11 cellular contexts compared by ENCODE assay signal in genomic region chr7:129969881-129970446, GRCh38. TPM values are rescaled to one million over a fixed set of nuclear protein-coding genes. Genes with fewer than 3 reads are reported as not detected.
DNase-seq lines count a peak whose midpoint lies in the region; ATAC-seq and TF ChIP-seq lines count a peak whose summit lies in the region.
"Had no signal": no experiment of that assay in that cellular context is flagged by ENCODE, and none has a peak within 500 bp of the region (broad histone marks: within the 10 kb centered on the region; RNA-seq: fewer than 3 reads in every experiment).

No MANE protein-coding gene starts in this region.

- H2AFZ ChIP-seq in GM23248, result peak overlapping the region; percentile 74

- H3K27ac Mint-ChIP-seq in naive thymus-derived CD8-positive, alpha-beta T cell, result no peak overlapping the region

- no peaks in the 10 kb centered on the region for H3K36me3 ChIP-seq in GM23248 (ENCODE audit: low read depth)
- H3K36me3 ChIP-seq in SJSA1, result no peaks in the 10 kb centered on the region
- H3K36me3 ChIP-seq in upper lobe of left lung, result no peaks in the 10 kb centered on the region
- H3K36me3 ChIP-seq: pancreas had no signal

- ATAC-seq in naive thymus-derived CD8-positive, alpha-beta T cell, result no peak
- ATAC-seq in upper lobe of left lung (ENCODE audit: low FRiP score in 2 of 2), result no peak

- no peak overlapping the region for H3K4me3 Mint-ChIP-seq in naive thymus-derived CD8-positive, alpha-beta T cell

- H3K36me3 Mint-ChIP-seq in naive thymus-derived CD8-positive, alpha-beta T cell, result peaks cover 0 to 2% (median 0%) of the 10 kb centered on the region in 3 donors

- 25 to 30% methylated on average over 3 of the region's 3 CpGs for WGBS in GM23248 (ENCODE audit: low coverage in 1 of 2, low lambda C conversion rate in 2 of 2, missing lambda C conversion rate in 2 of 2), 2 experiments
- 53 to 60% methylated on average over 3 of the region's 3 CpGs for WGBS in upper lobe of left lung, 2 donors

- H3K27me3 ChIP-seq in GM23248 (replicated peaks; ENCODE audit: insufficient read depth), result no peaks in the 10 kb centered on the region
- H3K27me3 ChIP-seq in SJSA1 (replicated peaks), result no peaks in the 10 kb centered on the region
- H3K27me3 ChIP-seq in upper lobe of left lung, result no peaks in the 10 kb centered on the region
- H3K27me3 ChIP-seq: pancreas had no signal

- H4K20me1 ChIP-seq in GM23248 (ENCODE audit: insufficient read depth), result no peaks in the 10 kb centered on the region

- peaks cover 16% of the 10 kb centered on the region for H3K4me1 ChIP-seq in GM23248 (ENCODE audit: insufficient read depth)
- peaks cover 27% of the 10 kb centered on the region for H3K4me1 ChIP-seq in SJSA1 (replicated peaks)
- peaks cover 0 to 5% (median 0%) of the 10 kb centered on the region in 4 donors for H3K4me1 ChIP-seq in upper lobe of left lung
- H3K4me1 ChIP-seq: pancreas had no signal

- peak overlapping the region; percentile 5; the same call in 1 of the 2 replicates for H3K9ac ChIP-seq in GM23248

- peak; percentile 77 for DNase-seq in GM23248
- DNase-seq in SJSA1 (ENCODE audit: low read depth in 1 of 2, low spot score in 2 of 2), result peak; percentile 91 to 93
- DNase-seq in fibroblast of pulmonary artery (ENCODE audit: low read depth), result peak; percentile 91
- DNase-seq in pulmonary artery endothelial cell (ENCODE audit: low read depth, low spot score), result peak; percentile 93
- no peak for DNase-seq in naive thymus-derived CD8-positive, alpha-beta T cell
- DNase-seq in upper lobe of left lung, result no peak
- no peak for DNase-seq in NCI-H2227 treated with DMSO at 0.1 percent for 48 hours (lab: John Stamatoyannopoulos, UW)
- no peak for DNase-seq in caudate nucleus (lab: John Stamatoyannopoulos, UW)
- DNase-seq: GF-D8, NCI-H2081, pancreas had no signal

- TF ChIP-seq POLR2A in upper lobe of left lung (IDR thresholded peaks at IDR 0.05), result no peak

- no peak for TF ChIP-seq EP300 in upper lobe of left lung (IDR thresholded peaks at IDR 0.05)

- H3K9me2 ChIP-seq in GM23248 (ENCODE audit: insufficient read depth), result no peaks in the 10 kb centered on the region

- no peaks in the 10 kb centered on the region for H3K9me3 Mint-ChIP-seq in naive thymus-derived CD8-positive, alpha-beta T cell

- H3K4me2 ChIP-seq in GM23248 (ENCODE audit: unreplicated experiment), result peak overlapping the region; percentile 66

- H3K4me1 Mint-ChIP-seq in naive thymus-derived CD8-positive, alpha-beta T cell, result no peaks in the 10 kb centered on the region

- no peaks in the 10 kb centered on the region for H3K79me2 ChIP-seq in GM23248 (ENCODE audit: insufficient read depth)

- H3K27ac ChIP-seq in GM23248, result peak overlapping the region; percentile 41
- H3K27ac ChIP-seq in SJSA1, result peak overlapping the region; percentile 91
- peak overlapping the region in 2 of 4 donors; percentile 14 to 57 for H3K27ac ChIP-seq in upper lobe of left lung
- H3K27ac ChIP-seq in caudate nucleus (ENCODE audit: low read depth, low read length), result no peak overlapping the region

- H3F3A ChIP-seq in GM23248 (ENCODE audit: insufficient read depth), result peaks cover 6% of the 10 kb centered on the region

- H3K4me3 ChIP-seq in GM23248 (peak overlapping the region; percentile 37; the same call in 1 of the 2 replicates), SJSA1 (no peak overlapping the region), fibroblast of pulmonary artery (replicated peaks; ENCODE audit: low read depth, low read length) (peak overlapping the region; percentile 19), upper lobe of left lung (no peak overlapping the region)
- H3K4me3 ChIP-seq: pancreas had no signal

- TF ChIP-seq CTCF in fibroblast of pulmonary artery (IDR thresholded peaks at IDR 0.05; ENCODE audit: low read length, missing control alignments) (no peak), upper lobe of left lung (IDR thresholded peaks at IDR 0.05) (no peak)

- in situ Hi-C loops in GM23248 (cut with MboI), result no loop called here

- POLR2A ChIA-PET in naive thymus-derived CD8-positive, alpha-beta T cell (lab: Charles Lee), result interaction anchor here (0.7 kb wide), 1 partner anchor 67 kb away, joined by 3 read pairs; no protein-coding TSS in a partner anchor

- no peaks in the 10 kb centered on the region for H3K27me3 Mint-ChIP-seq in naive thymus-derived CD8-positive, alpha-beta T cell

- no peaks in the 10 kb centered on the region for H3K9me3 ChIP-seq in GM23248 (ENCODE audit: low read depth)
- H3K9me3 ChIP-seq in SJSA1 (replicated peaks), result no peaks in the 10 kb centered on the region
- H3K9me3 ChIP-seq in upper lobe of left lung, result no peaks in the 10 kb centered on the region
- H3K9me3 ChIP-seq: pancreas had no signal

RNA-seq across cellular contexts. Expression of gene UBE2H, which starts 17.2 kb away (rescaled TPM):
- total RNA-seq in GM23248 (2014; rRNA removed; shearing (Covaris generic)), result 37.9 and 44.4 TPM in 2 replicates
- polyA plus RNA-seq in GM23248 (2016; fragmentation: Nextera tagmentation; extraction: Ambion mirVana), result 40.7 and 42.9 TPM in 2 replicates
- total RNA-seq in SJSA1 (2014; rRNA removed; shearing (Covaris generic)), result 42.8 and 53.1 TPM in 2 replicates
- total RNA-seq in pulmonary artery endothelial cell (83.2 and 91.1 TPM in 2 replicates), upper lobe of left lung (100 to 1,000 TPM in 1 of 6 donors, 10 to 100 TPM in 5; 60.5 to 138 (median 65.4) TPM)
- total RNA-seq in naive thymus-derived CD8-positive, alpha-beta T cell, result 10 to 100 TPM; 46.3 to 46.7 TPM
- polyA plus RNA-seq in naive thymus-derived CD8-positive, alpha-beta T cell, result 10 to 100 TPM; 36.4 to 61.4 (median 52.9) TPM

Comparison
In these comparisons a context has a peak if more than half of its experiments do, and no peak if none do; other contexts are left out.
1. DNase-seq: peak in GM23248 (single experiment), SJSA1 (2 of 2), fibroblast of pulmonary artery (single experiment) and pulmonary artery endothelial cell (single experiment); none in naive thymus-derived CD8-positive, alpha-beta T cell (0 of 10), upper lobe of left lung (0 of 2), NCI-H2227 treated with DMSO at 0.1 percent for 48 hours (single experiment) and caudate nucleus (0 of 61).
2. H3K4me3 ChIP-seq: peak in GM23248 (single experiment) and fibroblast of pulmonary artery (single experiment); none in SJSA1 (single experiment) and upper lobe of left lung (0 of 4).